8 cellular contexts compared by ENCODE assay signal in genomic region chr15:56245871-56246814, GRCh38. TPM values are rescaled to one million over a fixed set of nuclear protein-coding genes. Genes with fewer than 3 reads are reported as not detected.
DNase-seq lines count a peak whose midpoint lies in the region; TF ChIP-seq lines count a peak whose summit lies in the region.

No MANE protein-coding gene starts in this region.

- in situ Hi-C loops in G401 (cut with HindIII; ENCODE audit: low sequenced_read_pairs) = no loop called here

- DNase-seq in G401 (ENCODE audit: low spot score) (peak; percentile 70), H4 (ENCODE audit: low spot score) (peak; percentile 83), RPMI7951 (ENCODE audit: low read depth) (peak; percentile 88), fibroblast of villous mesenchyme (ENCODE audit: low read depth) (peak; percentile 86)
- DNase-seq in activated T-helper 1 cell treated with anti-CD3 and anti-CD28 coated beads, Interleukin-2, amount 50 U/mL, for 16 hours (ENCODE audit: low read depth in 1 of 2, low spot score in 1 of 2) = peak; percentile 76 to 84

- H2AFZ ChIP-seq in neuron (ENCODE audit: low read depth, low read length) = peak overlapping the region; percentile 14

- H3K27ac ChIP-seq in stomach smooth muscle (ENCODE audit: low read length) = no peak overlapping the region

- no peaks in the 10 kb centered on the region for H3K9me3 ChIP-seq in neuron (ENCODE audit: low read length)
- no peaks in the 10 kb centered on the region for H3K9me3 ChIP-seq in stomach smooth muscle (ENCODE audit: control insufficient read depth in 2 of 2, low read length in 2 of 2)

- H3K27me3 ChIP-seq in neuron (ENCODE audit: insufficient read depth, low read length) (no peaks in the 10 kb centered on the region), stomach smooth muscle (ENCODE audit: control insufficient read depth in 1 of 2, insufficient read depth in 2 of 2, low read length in 2 of 2) (no peaks in the 10 kb centered on the region)

- peak overlapping the region in 1 of 2 donors; percentile 21 for H3K9ac ChIP-seq in stomach smooth muscle (ENCODE audit: low read length in 2 of 2)

- peaks cover 14% of the 10 kb centered on the region for H3K4me1 ChIP-seq in neuron (ENCODE audit: insufficient read depth, low read length)
- H3K4me1 ChIP-seq in stomach smooth muscle (ENCODE audit: control insufficient read depth, insufficient read depth, low read length) = peaks cover 14% of the 10 kb centered on the region

- H3K4me3 ChIP-seq in fibroblast of villous mesenchyme (ENCODE audit: low read depth, low read length) = peak overlapping the region; percentile 28
- peak overlapping the region; percentile 99 for H3K4me3 ChIP-seq in neuron (ENCODE audit: low read length)
- H3K4me3 ChIP-seq in stomach smooth muscle (ENCODE audit: low read length in 2 of 2) = peak overlapping the region; percentile 55 to 66

- TF ChIP-seq CTCF in LNCAP (IDR thresholded peaks at IDR 0.05) (peak; percentile 100), fibroblast of villous mesenchyme (IDR thresholded peaks at IDR 0.05; ENCODE audit: insufficient read depth, low read depth, low read length) (peak; percentile 100)

- H3K36me3 ChIP-seq in neuron (ENCODE audit: insufficient read depth, low read length) (no peaks in the 10 kb centered on the region), stomach smooth muscle (ENCODE audit: control insufficient read depth in 2 of 2, insufficient read depth in 2 of 2, low read length in 2 of 2) (no peaks in the 10 kb centered on the region)

RNA-seq across cellular contexts. Expression of gene RFX7, which starts 2.5 kb away (rescaled TPM):
- total RNA-seq in G401 (2014; rRNA removed; shearing (Covaris generic)) = 4.5 and 6.3 TPM in 2 replicates
- 4.1 and 4.9 TPM in 2 replicates for total RNA-seq in H4 (2014; rRNA removed; shearing (Covaris generic))
- 6.1 and 7.8 TPM in 2 replicates for total RNA-seq in RPMI7951 (2014; rRNA removed; shearing (Covaris generic))
- total RNA-seq in fibroblast of villous mesenchyme = 6.4 and 9.9 TPM in 2 replicates

Comparison
In these comparisons a context has a peak if more than half of its experiments do, and no peak if none do; other contexts are left out.
1. H3K4me3 ChIP-seq: peak in every context shown above with its lines; median percentile 99 in neuron; 60 in stomach smooth muscle; 28 in fibroblast of villous mesenchyme.